8 cellular contexts compared by ENCODE assay signal in genomic region chr16:2340564-2341455, GRCh38. TPM values are rescaled to one million over a fixed set of nuclear protein-coding genes. Genes with fewer than 3 reads are reported as not detected.
A peak's percentile ranks its signal among the peaks of the same experiment; 100 is the strongest.
DNase-seq lines count a peak whose midpoint lies in the region; ATAC-seq and TF ChIP-seq lines count a peak whose summit lies in the region.

Gene ABCA3, minus strand, starts transcription at chr16:2340728. Its CDS starts 14,262 bp downstream, at chr16:2326466.

- peaks cover 1% of the 10 kb centered on the region for H3K36me3 Mint-ChIP-seq in chondrocyte (ENCODE audit: low read depth)

- peaks cover 3% of the 10 kb centered on the region for H3K27me3 Mint-ChIP-seq in chondrocyte (ENCODE audit: low read depth)

- peak; percentile 98 for TF ChIP-seq CTCF in chondrocyte (IDR thresholded peaks at IDR 0.05)
- TF ChIP-seq CTCF in kidney epithelial cell (IDR thresholded peaks at IDR 0.05; ENCODE audit: insufficient read depth, low read length, poor library complexity, severe bottlenecking): peak; percentile 75

- peak; percentile 91 to 95 for DNase-seq in AML-193 (lab: John Stamatoyannopoulos, UW)
- peak; percentile 75 for DNase-seq in NCI-H345 treated with DMSO at 0.1 percent for 48 hours (lab: John Stamatoyannopoulos, UW; ENCODE audit: unreplicated experiment)
- peak; percentile 99 for DNase-seq in activated CD4-positive, CD25-positive, alpha-beta regulatory T cell treated with anti-CD3 and anti-CD28 coated beads, Interleukin-2, amount 50 U/mL, for 72 hours
- peak; percentile 94 for DNase-seq in chondrocyte (ENCODE audit: low spot score)
- DNase-seq in kidney epithelial cell (ENCODE audit: low read depth): peak; percentile 39
- peak; percentile 89 to 91 for DNase-seq in stimulated activated CD4-positive, alpha-beta T cell treated with anti-CD3 and anti-CD28 coated beads, Interleukin-15, amount 100 ng/mL, for 48 hours (ENCODE audit: low read depth in 2 of 2)

- H3K27me3 ChIP-seq in kidney epithelial cell (ENCODE audit: control insufficient read depth, insufficient read depth, low read length): peaks cover 18% of the 10 kb centered on the region

- ATAC-seq in GM19035 (IDR thresholded peaks at IDR 0.05; ENCODE audit: unreplicated experiment) (peak; percentile 88), HG03342 (IDR thresholded peaks at IDR 0.05; ENCODE audit: unreplicated experiment) (peak; percentile 81)

- H3K4me1 Mint-ChIP-seq in chondrocyte (ENCODE audit: low read depth): peaks cover 10% of the 10 kb centered on the region

- peak within 1 kb of the TSS; percentile 68 for H3K4me3 ChIP-seq in kidney epithelial cell (ENCODE audit: low read depth, low read length)

- H3K9me3 Mint-ChIP-seq in chondrocyte (ENCODE audit: low read depth): no peaks in the 10 kb centered on the region

- H3K4me3 Mint-ChIP-seq in chondrocyte (ENCODE audit: unreplicated experiment): peak within 1 kb of the TSS; percentile 78

- peak within 1 kb of the TSS; percentile 27 for H3K27ac Mint-ChIP-seq in chondrocyte (ENCODE audit: unreplicated experiment)

- H3K36me3 ChIP-seq in kidney epithelial cell (ENCODE audit: control insufficient read depth, insufficient read depth, low read length): no peaks in the 10 kb centered on the region

RNA-seq across cellular contexts. Expression of gene ABCA3, which starts in this region (rescaled TPM):
- total RNA-seq in chondrocyte (16.3 to 27.3 TPM (median 26.0 TPM) in 3 replicates), kidney epithelial cell (32.1 and 36.3 TPM in 2 replicates)

Comparison
In these comparisons a context has a peak if more than half of its experiments do, and no peak if none do; other contexts are left out.
1. Peak in every context shown above with its lines: DNase-seq, ATAC-seq and H3K4me3 ChIP-seq.
2. DNase-seq: peak in every context shown above with its lines; median percentile 99 in activated CD4-positive, CD25-positive, alpha-beta regulatory T cell treated with anti-CD3 and anti-CD28 coated beads, Interleukin-2, amount 50 U/mL, for 72 hours; 94 in chondrocyte; 93 in AML-193; 90 in stimulated activated CD4-positive, alpha-beta T cell treated with anti-CD3 and anti-CD28 coated beads, Interleukin-15, amount 100 ng/mL, for 48 hours; 75 in NCI-H345 treated with DMSO at 0.1 percent for 48 hours; 39 in kidney epithelial cell.